ENCODE assay signal across 22 cellular contexts in the genomic region with DNA sequence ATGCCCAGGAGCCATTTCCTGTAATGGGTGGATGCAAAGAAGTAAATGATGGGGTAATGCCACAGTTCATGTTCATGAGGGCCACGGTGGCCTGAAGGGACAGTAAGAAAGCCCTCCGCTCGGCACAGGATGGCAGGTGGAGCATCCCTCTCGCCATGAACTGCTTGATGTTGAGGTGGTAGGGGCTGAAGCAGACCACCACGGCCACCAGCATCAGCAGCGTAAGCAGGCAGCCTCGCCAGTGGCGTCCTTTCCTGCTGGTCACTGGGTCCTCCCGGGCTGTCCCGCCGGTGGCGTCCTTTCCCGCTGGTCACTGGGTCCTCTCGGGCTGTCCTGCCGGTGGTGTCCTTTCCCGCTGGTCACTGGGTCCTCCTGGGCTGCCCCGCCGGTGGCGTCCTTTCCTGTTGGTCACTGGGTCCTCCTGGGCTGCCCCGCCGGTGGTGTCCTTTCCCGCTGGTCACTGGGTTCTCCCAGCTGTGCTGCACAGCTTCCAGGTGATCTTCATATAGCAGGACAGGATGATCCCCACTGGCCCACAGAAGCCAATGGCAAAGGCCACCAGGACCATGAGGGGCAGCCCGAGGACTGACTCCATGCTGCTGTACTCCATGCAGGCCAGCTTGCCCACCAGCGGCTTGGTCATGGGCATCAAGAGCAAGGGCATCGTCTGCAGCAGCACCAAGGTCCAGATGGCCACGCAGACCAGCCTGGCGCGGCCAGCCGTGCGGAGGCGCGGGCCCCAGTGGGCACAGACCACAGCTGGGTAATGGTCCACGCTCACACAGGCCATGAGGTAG.
"Had no signal": no experiment of that assay in that cellular context is flagged by ENCODE, and none has a peak within 500 bp of the region (broad histone marks: within the 10 kb centered on the region; RNA-seq: fewer than 3 reads in every experiment).

No MANE protein-coding gene starts in this region.

- H3K27me3 ChIP-seq: colonic mucosa, ovary, testis, tibial nerve had no signal

- H3K27ac Mint-ChIP-seq: endodermal cell; natural killer cell; progenitor cell of endocrine pancreas; stimulated activated effector memory CD8-positive, alpha-beta T cell treated with anti-CD3 and anti-CD28 coated beads, Interleukin-12 subunit alpha, Interleukin-12 subunit beta, amount 100 ng/mL, for 72 hours; stimulated activated naive CD8-positive, alpha-beta T cell treated with anti-CD3 and anti-CD28 coated beads, Interleukin-15, amount 100 ng/mL, for 72 hours had no signal

- H3K4me3 Mint-ChIP-seq: endodermal cell; natural killer cell; neural crest cell; stimulated activated effector memory CD8-positive, alpha-beta T cell treated with anti-CD3 and anti-CD28 coated beads, Interleukin-12 subunit alpha, Interleukin-12 subunit beta, amount 100 ng/mL, for 72 hours; stimulated activated naive CD8-positive, alpha-beta T cell treated with anti-CD3 and anti-CD28 coated beads, Interleukin-15, amount 100 ng/mL, for 72 hours had no signal

- H3K36me3 ChIP-seq: colonic mucosa, ovary, tibial nerve had no signal

- H3K4me3 ChIP-seq: colonic mucosa, mucosa of descending colon, ovary, smooth muscle cell, testis, tibial nerve had no signal

- H3K4me1 ChIP-seq: colonic mucosa, tibial nerve had no signal

- H3K9me3 ChIP-seq: colonic mucosa, mucosa of descending colon, ovary, testis had no signal

- H3K36me3 Mint-ChIP-seq: natural killer cell; stimulated activated effector memory CD8-positive, alpha-beta T cell treated with anti-CD3 and anti-CD28 coated beads, Interleukin-12 subunit alpha, Interleukin-12 subunit beta, amount 100 ng/mL, for 72 hours had no signal

- H3K9me3 Mint-ChIP-seq: neural crest cell had no signal

- H3K27ac ChIP-seq: colonic mucosa had no signal

- H3K27me3 Mint-ChIP-seq: stimulated activated naive CD8-positive, alpha-beta T cell treated with anti-CD3 and anti-CD28 coated beads, Interleukin-15, amount 100 ng/mL, for 72 hours had no signal

- H3K4me2 ChIP-seq: smooth muscle cell had no signal

- DNase-seq: colonic mucosa; effector CD4-positive, alpha-beta T cell; endodermal cell; erythroblast; foreskin melanocyte; hippocampal formation; kidney glomerular epithelial cell; mucosa of descending colon; natural killer cell; nucleus accumbens; right cardiac atrium; stimulated activated CD4-positive, alpha-beta T cell treated with anti-CD3 and anti-CD28 coated beads, Interleukin-4, amount 100 ng/mL, for 1 hour; stimulated activated CD8-positive, alpha-beta memory T cell treated with anti-CD3 and anti-CD28 coated beads, Interleukin-4, amount 100 ng/mL, for 48 hours; stimulated activated naive CD8-positive, alpha-beta T cell treated with anti-CD3 and anti-CD28 coated beads, Interleukin-15, amount 100 ng/mL, for 72 hours; testis had no signal

- ATAC-seq: left lobe of liver; mucosa of descending colon; natural killer cell; right cardiac atrium; stimulated activated effector memory CD8-positive, alpha-beta T cell treated with anti-CD3 and anti-CD28 coated beads, Interleukin-12 subunit alpha, Interleukin-12 subunit beta, amount 100 ng/mL, for 72 hours; stimulated activated naive CD8-positive, alpha-beta T cell treated with anti-CD3 and anti-CD28 coated beads, Interleukin-15, amount 100 ng/mL, for 72 hours had no signal
